ENCODE assay signal across 8 cellular contexts in the genomic region with DNA sequence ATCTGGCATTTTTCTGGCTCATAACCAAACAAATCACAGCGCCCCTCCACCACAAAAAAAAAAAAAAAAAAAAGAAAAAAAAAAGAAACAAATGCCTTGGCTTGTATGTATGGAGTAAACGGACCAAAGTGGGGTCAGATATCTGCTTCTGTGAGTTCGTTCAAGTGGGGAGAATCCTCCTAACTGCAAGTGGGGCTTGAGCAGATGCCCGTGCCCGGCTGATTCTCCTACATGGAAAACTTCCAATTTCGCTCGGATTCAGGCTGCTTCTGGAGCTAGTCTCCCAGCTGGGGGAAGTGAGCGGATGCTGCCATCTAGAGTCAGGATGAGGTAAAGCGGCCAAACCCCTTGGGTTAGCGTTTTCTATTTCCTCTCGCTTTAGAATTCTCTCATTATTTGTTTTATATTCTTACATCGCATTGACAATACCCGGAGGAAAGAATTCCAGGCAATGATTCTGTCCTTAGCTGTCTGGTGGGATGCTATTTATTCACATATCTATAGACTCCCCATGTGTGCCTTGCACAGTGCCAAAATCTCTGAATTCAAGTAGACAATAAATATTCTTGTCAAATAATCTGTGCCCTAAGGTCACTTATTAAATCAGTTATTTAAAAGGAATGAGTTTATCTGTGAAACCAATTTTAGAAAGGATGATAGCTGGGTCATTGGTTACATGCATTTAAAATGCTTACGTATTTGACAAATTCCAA.
DNase-seq lines count a peak whose midpoint lies in the region; ATAC-seq, FAIRE-seq and TF ChIP-seq lines count a peak whose summit lies in the region.

No MANE protein-coding gene starts in this region.

- no peak overlapping the region for H3K27ac ChIP-seq in astrocyte (ENCODE audit: low read depth, low read length)

- H3K27ac Mint-ChIP-seq in astrocyte (ENCODE audit: unreplicated experiment), result peak overlapping the region; percentile 91

- no peaks in the 10 kb centered on the region for H4K20me1 ChIP-seq in astrocyte (ENCODE audit: insufficient read depth, low read length)

- peak overlapping the region; percentile 37 for H2AFZ ChIP-seq in astrocyte (ENCODE audit: low read depth, low read length)

- peak overlapping the region; percentile 32; the same call in 1 of the 2 replicates for H3K4me3 ChIP-seq in GM12864 (ENCODE audit: low read depth, low read length)
- peak overlapping the region; percentile 57 for H3K4me3 ChIP-seq in astrocyte (ENCODE audit: insufficient read depth, low read depth, low read length)

- peaks cover 11% of the 10 kb centered on the region for H3K4me1 Mint-ChIP-seq in astrocyte (ENCODE audit: low read depth, unreplicated experiment)

- ATAC-seq in HG02610 (IDR thresholded peaks at IDR 0.05; ENCODE audit: unreplicated experiment) (peak; percentile 69), sciatic nerve (peak; percentile 92)

- H3K4me2 ChIP-seq in astrocyte (ENCODE audit: low read length), result peak overlapping the region; percentile 83

- peaks cover 27% of the 10 kb centered on the region for H3K27me3 Mint-ChIP-seq in astrocyte (ENCODE audit: low read depth, unreplicated experiment)

- peaks cover 5% of the 10 kb centered on the region for H3K4me1 ChIP-seq in astrocyte (ENCODE audit: insufficient read depth, low read length)

- no peaks in the 10 kb centered on the region for H3K9me3 ChIP-seq in astrocyte (ENCODE audit: insufficient read depth, low read depth, low read length)

- DNase-seq in GM12864 (ENCODE audit: low read depth) (peak; percentile 8), NCI-H1092 treated with DMSO at 0.1 percent for 48 hours (lab: John Stamatoyannopoulos, UW) (peak; percentile 68), T-helper 1 cell (peak in 3 of 5 donors; percentile 22 to 51 (median 42)), astrocyte (ENCODE audit: low read depth) (peak; percentile 47), hypothalamus (lab: John Stamatoyannopoulos, UW) (peak in 43 of 51 donors; percentile 8 to 82 (median 51)), sciatic nerve (ENCODE audit: low spot score) (peak; percentile 85), OCI-M2 (lab: John Stamatoyannopoulos, UW; ENCODE audit: unreplicated experiment) (no peak)

- no peaks in the 10 kb centered on the region for H3K36me3 Mint-ChIP-seq in astrocyte (ENCODE audit: low read depth, unreplicated experiment)

- peak; percentile 80 for FAIRE-seq in astrocyte (lab: Jason Lieb, UNC)

- H3K9ac ChIP-seq in astrocyte (ENCODE audit: low read length), result no peak overlapping the region

- H3K79me2 ChIP-seq in astrocyte (ENCODE audit: insufficient read depth, low read length), result no peaks in the 10 kb centered on the region

- no peaks in the 10 kb centered on the region for H3K36me3 ChIP-seq in astrocyte (ENCODE audit: insufficient read depth, low read length)

- peak overlapping the region; percentile 88 for H3K4me3 Mint-ChIP-seq in astrocyte (ENCODE audit: unreplicated experiment)

- peaks cover 9% of the 10 kb centered on the region for H3K9me3 Mint-ChIP-seq in astrocyte (ENCODE audit: unreplicated experiment)

- intact Hi-C loops in sciatic nerve (cut with DNase I), result no loop called here

- peaks cover 15% of the 10 kb centered on the region for H3K27me3 ChIP-seq in astrocyte (ENCODE audit: insufficient read depth, low read length)

- TF ChIP-seq CTCF in GM12864 (IDR thresholded peaks at IDR 0.05; ENCODE audit: low read depth, low read length, missing control alignments) (peak; percentile 92), astrocyte (IDR thresholded peaks at IDR 0.05; ENCODE audit: insufficient read depth, low read depth, low read length) (peak; percentile 92)
